In the genomic region with DNA sequence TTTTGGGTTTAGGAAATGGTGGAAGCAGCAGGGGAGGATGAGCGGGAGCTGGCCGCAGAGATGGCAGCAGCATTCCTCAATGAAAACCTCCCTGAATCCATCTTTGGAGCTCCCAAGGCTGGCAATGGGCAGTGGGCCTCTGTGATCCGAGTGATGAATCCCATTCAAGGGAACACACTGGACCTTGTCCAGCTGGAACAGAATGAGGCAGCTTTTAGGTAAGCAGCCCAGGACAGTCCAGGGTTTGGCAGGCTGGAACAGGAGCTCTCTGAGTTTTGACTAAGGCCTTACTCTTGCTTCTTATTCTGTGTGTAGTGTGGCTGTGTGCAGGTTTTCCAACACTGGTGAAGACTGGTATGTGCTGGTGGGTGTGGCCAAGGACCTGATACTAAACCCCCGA, we compare ENCODE assay signal across 22 cellular contexts. TPM values are rescaled to one million over a fixed set of nuclear protein-coding genes. Genes with fewer than 3 reads are reported as not detected.
DNase-seq lines count a peak whose midpoint lies in the region; ATAC-seq and TF ChIP-seq lines count a peak whose summit lies in the region.
"Had no signal": no experiment of that assay in that cellular context is flagged by ENCODE, and none has a peak within 500 bp of the region (broad histone marks: within the 10 kb centered on the region; RNA-seq: fewer than 3 reads in every experiment).

No MANE protein-coding gene starts in this region.

- H3K27ac Mint-ChIP-seq in osteocyte (ENCODE audit: unreplicated experiment), result peak overlapping the region; percentile 31
- H3K27ac Mint-ChIP-seq: activated naive CD8-positive, alpha-beta T cell treated with anti-CD3 and anti-CD28 coated beads, Interleukin-2, amount 50 U/mL, for 24 hours; type B pancreatic cell had no signal

- peaks cover 9% of the 10 kb centered on the region for H3K4me1 Mint-ChIP-seq in osteocyte (ENCODE audit: unreplicated experiment)
- H3K4me1 Mint-ChIP-seq: activated naive CD8-positive, alpha-beta T cell treated with anti-CD3 and anti-CD28 coated beads, Interleukin-2, amount 50 U/mL, for 24 hours had no signal

- peaks cover 52% of the 10 kb centered on the region for H3K36me3 ChIP-seq in ACC112 (ENCODE audit: insufficient read depth, low read length)
- peaks cover 32 to 100% of the 10 kb centered on the region in 2 donors for H3K36me3 ChIP-seq in gastroesophageal sphincter

- H3K4me3 Mint-ChIP-seq in osteocyte (ENCODE audit: unreplicated experiment), result no peak overlapping the region
- H3K4me3 Mint-ChIP-seq: activated naive CD8-positive, alpha-beta T cell treated with anti-CD3 and anti-CD28 coated beads, Interleukin-2, amount 50 U/mL, for 24 hours; type B pancreatic cell had no signal

- peaks cover 45% of the 10 kb centered on the region for H3K4me1 ChIP-seq in ACC112 (ENCODE audit: control insufficient read depth, insufficient read depth, low read length, unreplicated experiment)
- H3K4me1 ChIP-seq in gastroesophageal sphincter, result peaks cover 0 to 12% (median 0%) of the 10 kb centered on the region in 3 donors

- no peaks in the 10 kb centered on the region for H3K9me3 Mint-ChIP-seq in osteocyte (ENCODE audit: unreplicated experiment)
- H3K9me3 Mint-ChIP-seq: activated naive CD8-positive, alpha-beta T cell treated with anti-CD3 and anti-CD28 coated beads, Interleukin-2, amount 50 U/mL, for 24 hours; type B pancreatic cell had no signal

- in situ Hi-C loops in G401 (cut with HindIII; ENCODE audit: low sequenced_read_pairs), result no loop called here

- TF ChIP-seq EP300 in gastroesophageal sphincter (IDR thresholded peaks at IDR 0.05), result no peak

- TF ChIP-seq CTCF in gastroesophageal sphincter (IDR thresholded peaks at IDR 0.05), result no peak
- TF ChIP-seq CTCF in osteocyte (IDR thresholded peaks at IDR 0.05), result no peak

- H3K27me3 Mint-ChIP-seq in osteocyte (ENCODE audit: unreplicated experiment), result no peaks in the 10 kb centered on the region
- H3K27me3 Mint-ChIP-seq: activated naive CD8-positive, alpha-beta T cell treated with anti-CD3 and anti-CD28 coated beads, Interleukin-2, amount 50 U/mL, for 24 hours; type B pancreatic cell had no signal

- DNase-seq in G401 (ENCODE audit: low spot score) (peak; percentile 79), osteocyte (ENCODE audit: extremely low spot score, unreplicated experiment) (no peak), superior temporal gyrus (ENCODE audit: extremely low spot score) (no peak), NCI-H1694 treated with DMSO at 0.1 percent for 48 hours (lab: John Stamatoyannopoulos, UW) (no peak)
- DNase-seq: activated CD4-positive, CD25-positive, alpha-beta regulatory T cell; activated CD8-positive, alpha-beta memory T cell treated with anti-CD3 and anti-CD28 coated beads, Interleukin-2, amount 50 U/mL, for 48 hours; activated effector memory CD4-positive, alpha-beta T cell treated with Interleukin-2 at 50 U/mL for 16 hours; activated naive CD8-positive, alpha-beta T cell treated with anti-CD3 and anti-CD28 coated beads, Interleukin-2, amount 50 U/mL, for 24 hours; central memory CD4-positive, alpha-beta T cell; DND-41; mammary epithelial cell; NCI-H1436 treated with DMSO at 0.1 percent for 48 hours; NCI-H446; NCI-H774; RPMI8226; T-helper 1 cell had no signal

- no peaks in the 10 kb centered on the region for H3K27me3 ChIP-seq in ACC112 (ENCODE audit: insufficient read depth, low read length)
- H3K27me3 ChIP-seq in gastroesophageal sphincter, result no peaks in the 10 kb centered on the region
- H3K27me3 ChIP-seq: dorsolateral prefrontal cortex had no signal

- peaks cover 81% of the 10 kb centered on the region for H3K36me3 Mint-ChIP-seq in osteocyte (ENCODE audit: unreplicated experiment)

- no peak overlapping the region for H2AFZ ChIP-seq in ACC112 (ENCODE audit: low read length, unreplicated experiment)

- no peak for TF ChIP-seq POLR2A in gastroesophageal sphincter (IDR thresholded peaks at IDR 0.05)

- H3K9me3 ChIP-seq in gastroesophageal sphincter, result no peaks in the 10 kb centered on the region

- H3K27ac ChIP-seq in ACC112 (ENCODE audit: low read depth, low read length) (peak overlapping the region; percentile 94; the same call in 1 of the 2 replicates), gastroesophageal sphincter (peak overlapping the region in 3 of 4 donors; percentile 18 to 59 (median 24))
- H3K27ac ChIP-seq: C4-2B, dorsolateral prefrontal cortex had no signal

- peaks cover 20% of the 10 kb centered on the region for H3K79me2 ChIP-seq in ACC112 (ENCODE audit: control insufficient read depth, insufficient read depth, low read length, unreplicated experiment)

- 100% methylated on average over 1 of the region's 4 CpGs; no CpG with 5 or more reads in 1 of the 2 donors for WGBS in gastroesophageal sphincter (ENCODE audit: low coverage in 1 of 2), 2 donors

- peak; percentile 36 for ATAC-seq in gastroesophageal sphincter
- no peak for ATAC-seq in GM19328 (IDR thresholded peaks at IDR 0.05; ENCODE audit: unreplicated experiment)
- ATAC-seq: activated naive CD8-positive, alpha-beta T cell treated with anti-CD3 and anti-CD28 coated beads, Interleukin-2, amount 50 U/mL, for 24 hours had no signal

- H3K4me3 ChIP-seq in ACC112 (ENCODE audit: low read depth, low read length), result no peak overlapping the region
- H3K4me3 ChIP-seq in gastroesophageal sphincter, result no peak overlapping the region
- H3K4me3 ChIP-seq: dorsolateral prefrontal cortex had no signal

RNA-seq across cellular contexts. Expression of a gene that starts 41.4 kb away (rescaled TPM):
- total RNA-seq in G401 (2014; rRNA removed; shearing (Covaris generic)), result 43.6 and 98.0 TPM in 2 replicates
- 100 to 1,000 TPM in 1 of 4 donors, 10 to 100 TPM in 3; 73.3 to 115 (median 92.8) TPM for total RNA-seq in gastroesophageal sphincter
- total RNA-seq in osteocyte, result 307 and 319 TPM in 2 replicates

RNA-seq across cellular contexts. Expression of a gene that starts 41.7 kb away (rescaled TPM):
- total RNA-seq in G401 (2014; rRNA removed; shearing (Covaris generic)), result 79.5 and 97.0 TPM in 2 replicates
- total RNA-seq in gastroesophageal sphincter (10 to 100 TPM; 32.3 to 37.4 (median 35.0) TPM), osteocyte (69.9 and 75.8 TPM in 2 replicates)
